Comparison of ENCODE assay signal across 9 cellular contexts in genomic region chr4:140012688-140013087, GRCh38.
DNase-seq lines count a peak whose midpoint lies in the region; ATAC-seq, FAIRE-seq and TF ChIP-seq lines count a peak whose summit lies in the region.
"Had no signal": no experiment of that assay in that cellular context is flagged by ENCODE, and none has a peak within 500 bp of the region (broad histone marks: within the 10 kb centered on the region; RNA-seq: fewer than 3 reads in every experiment).

No MANE protein-coding gene starts in this region.

- peak overlapping the region; percentile 37 for H3K4me2 ChIP-seq in endothelial cell of umbilical vein (ENCODE audit: insufficient read depth, low read length)

- H3K36me3 Mint-ChIP-seq in stimulated activated naive B cell treated with anti-CD40 and anti-IgM and Interleukin-4, amounts not matched to agents 10 μg/mL and 1 μg/mL and 100 μg/mL, for 72 hours, result no peaks in the 10 kb centered on the region

- no peaks in the 10 kb centered on the region for H3K9me3 ChIP-seq in endothelial cell of umbilical vein (replicated peaks; ENCODE audit: control insufficient read depth, insufficient read depth, low read length)

- POLR2A ChIA-PET in endothelial cell of umbilical vein (lab: Charles Lee), result interaction anchor here (1.1 kb wide), 1 partner anchor 240 kb away, joined by 5 read pairs; no protein-coding TSS in a partner anchor

- CTCF ChIA-PET in endothelial cell of umbilical vein (lab: Charles Lee), result interaction anchor here (0.5 to 3.7 kb wide), 43 partner anchors 9 to 358 kb away, joined by 3 to 46 read pairs (median 4); partner anchors contain the start of gene MAML3

- no peak overlapping the region for H3K9ac ChIP-seq in endothelial cell of umbilical vein (replicated peaks; ENCODE audit: extremely low read depth, insufficient read depth, low read length)

- H3K27ac ChIP-seq in endothelial cell of umbilical vein (ENCODE audit: insufficient read depth, low read depth, low read length), result peak overlapping the region; percentile 49
- H3K27ac ChIP-seq: SK-N-MC had no signal

- DNase-seq in D721Med (ENCODE audit: insufficient read length, low spot score) (no peak), NOMO-1 (lab: John Stamatoyannopoulos, UW; ENCODE audit: unreplicated experiment in 2 of 2) (peak; percentile 26 to 64), endothelial cell of umbilical vein (ENCODE audit: low read depth, low spot score) (peak; percentile 92), myocyte (ENCODE audit: low read depth) (peak; percentile 72), GM19240 (ENCODE audit: insufficient read length, low spot score) (no peak)
- peak; percentile 20 for DNase-seq in activated CD8-positive, alpha-beta memory T cell treated with anti-CD3 and anti-CD28 coated beads, Interleukin-2, amount 50 U/mL, for 24 hours (ENCODE audit: extremely low read depth)
- peak; percentile 30 for DNase-seq in stimulated activated naive B cell treated with anti-CD40 and anti-IgM and Interleukin-4, amounts not matched to agents 10 μg/mL and 1 μg/mL and 100 μg/mL, for 72 hours

- H3K36me3 ChIP-seq in endothelial cell of umbilical vein (ENCODE audit: control insufficient read depth in 2 of 2, extremely low read depth in 1 of 2, insufficient read depth in 2 of 2, low read length in 2 of 2), result no peaks in the 10 kb centered on the region

- TF ChIP-seq CTCF in D721Med (IDR thresholded peaks at IDR 0.05; ENCODE audit: insufficient read depth, missing control alignments) (peak; percentile 26), endothelial cell of umbilical vein (IDR thresholded peaks at IDR 0.05; ENCODE audit: extremely low read depth in 1 of 2, insufficient read depth in 1 of 2, low read depth in 1 of 2, low read length in 2 of 2) (peak; percentile 62 to 74)

- H3K9me1 ChIP-seq in endothelial cell of umbilical vein (replicated peaks; ENCODE audit: control insufficient read depth, extremely low read depth, insufficient read depth, low read length), result no peaks in the 10 kb centered on the region

- H3K9me3 Mint-ChIP-seq in stimulated activated naive B cell treated with anti-CD40 and anti-IgM and Interleukin-4, amounts not matched to agents 10 μg/mL and 1 μg/mL and 100 μg/mL, for 72 hours, result no peaks in the 10 kb centered on the region

- peaks cover 5 to 7% of the 10 kb centered on the region in 2 donors for H3K4me1 Mint-ChIP-seq in stimulated activated naive B cell treated with anti-CD40 and anti-IgM and Interleukin-4, amounts not matched to agents 10 μg/mL and 1 μg/mL and 100 μg/mL, for 72 hours

- H3K4me1 ChIP-seq in endothelial cell of umbilical vein (ENCODE audit: control insufficient read depth, extremely low read depth, insufficient read depth, low read length), result peaks cover 17% of the 10 kb centered on the region

- no peak for FAIRE-seq in D721Med (lab: Jason Lieb, UNC)
- peak; percentile 72 for FAIRE-seq in endothelial cell of umbilical vein (lab: Jason Lieb, UNC)

- peaks cover 7 to 11% of the 10 kb centered on the region in 2 donors for H3K27me3 Mint-ChIP-seq in stimulated activated naive B cell treated with anti-CD40 and anti-IgM and Interleukin-4, amounts not matched to agents 10 μg/mL and 1 μg/mL and 100 μg/mL, for 72 hours

- H3K27me3 ChIP-seq in endothelial cell of umbilical vein (ENCODE audit: control insufficient read depth in 2 of 2, insufficient read depth in 2 of 2, low read length in 2 of 2), result no peaks in the 10 kb centered on the region

- H3K79me2 ChIP-seq in endothelial cell of umbilical vein (ENCODE audit: control insufficient read depth, insufficient read depth, low read length), result no peaks in the 10 kb centered on the region

- intact Hi-C loops in endothelial cell of umbilical vein (cut with micrococcal nuclease), result loop anchor here (1.0 to 2.0 kb wide), 9 partner anchors 38 to 357 kb away; no protein-coding TSS in a partner anchor

- dilution Hi-C loops in endothelial cell of umbilical vein (cut with MboI; ENCODE audit: extremely low pct_ligation_motif_present, low sequenced_read_pairs), result no loop called here

- H3K27ac Mint-ChIP-seq in stimulated activated naive B cell treated with anti-CD40 and anti-IgM and Interleukin-4, amounts not matched to agents 10 μg/mL and 1 μg/mL and 100 μg/mL, for 72 hours, result no peak overlapping the region

- no peak for TF ChIP-seq POLR2A in endothelial cell of umbilical vein (IDR thresholded peaks at IDR 0.05; ENCODE audit: low read depth, low read length)

- no peak overlapping the region for H3K4me3 ChIP-seq in endothelial cell of umbilical vein (replicated peaks in 1 of 3; ENCODE audit: insufficient read depth in 1 of 3, low read depth in 1 of 3, low read length in 3 of 3)
- H3K4me3 ChIP-seq: SK-N-MC had no signal

- H2AFZ ChIP-seq in endothelial cell of umbilical vein (ENCODE audit: low read depth, low read length), result no peak overlapping the region

- BruUV-seq in endothelial cell of umbilical vein (replicated peaks; lab: Mats Ljungman, UMichigan), result no TSS peak

- H3K4me3 Mint-ChIP-seq in stimulated activated naive B cell treated with anti-CD40 and anti-IgM and Interleukin-4, amounts not matched to agents 10 μg/mL and 1 μg/mL and 100 μg/mL, for 72 hours, result no peak overlapping the region

- H4K20me1 ChIP-seq in endothelial cell of umbilical vein (replicated peaks; ENCODE audit: control insufficient read depth, extremely low read depth, insufficient read depth, low read length), result no peaks in the 10 kb centered on the region

- ATAC-seq in HG02759 (IDR thresholded peaks at IDR 0.05; ENCODE audit: unreplicated experiment), result peak; percentile 63
- peak; percentile 83 to 94 for ATAC-seq in stimulated activated naive B cell treated with anti-CD40 and anti-IgM and Interleukin-4, amounts not matched to agents 10 μg/mL and 1 μg/mL and 100 μg/mL, for 72 hours (replicated peaks)

TF ChIP-seq in endothelial cell of umbilical vein, 7 proteins besides CTCF, POLR2A, EP300 and RAD21:
- no peak for TF ChIP-seq MYC (IDR thresholded peaks at IDR 0.05; ENCODE audit: low read depth, low read length)
- no peak for TF ChIP-seq MAX (IDR thresholded peaks at IDR 0.05; ENCODE audit: insufficient read depth, insufficient read length)
- no peak for TF ChIP-seq POLR2AphosphoS5 (IDR thresholded peaks at IDR 0.05; ENCODE audit: insufficient read depth, low read depth, low read length)
- no peak for TF ChIP-seq EZH2 (IDR thresholded peaks at IDR 0.05; ENCODE audit: borderline replicate concordance, low read depth, low read length, severe bottlenecking)
- no peak for TF ChIP-seq GATA2 (IDR thresholded peaks at IDR 0.05; ENCODE audit: insufficient read depth, insufficient read length, low read depth, low read length)
- peak; percentile 40 for TF ChIP-seq FOS (IDR thresholded peaks at IDR 0.05; ENCODE audit: borderline replicate concordance, insufficient read depth, low read length)
- peak; percentile 49 for TF ChIP-seq JUN (IDR thresholded peaks at IDR 0.05; ENCODE audit: borderline replicate concordance, insufficient read depth, insufficient read length, low read depth)

Comparison
In these comparisons a context has a peak if more than half of its experiments do, and no peak if none do; other contexts are left out.
1. DNase-seq: peak in NOMO-1 (2 of 2), activated CD8-positive, alpha-beta memory T cell treated with anti-CD3 and anti-CD28 coated beads, Interleukin-2, amount 50 U/mL, for 24 hours (single experiment), endothelial cell of umbilical vein (single experiment), myocyte (single experiment) and stimulated activated naive B cell treated with anti-CD40 and anti-IgM and Interleukin-4, amounts not matched to agents 10 μg/mL and 1 μg/mL and 100 μg/mL, for 72 hours (single experiment); none in D721Med (single experiment) and GM19240 (single experiment).